In genomic region chr6:146578054-146578453, GRCh38 we compare ENCODE assay signal across 1 cellular context.
A peak's percentile ranks its signal among the peaks of the same experiment; 100 is the strongest.
TF ChIP-seq lines count a peak whose summit lies in the region.

No MANE protein-coding gene starts in this region.

TF ChIP-seq in endothelial cell of umbilical vein, 7 proteins besides CTCF, POLR2A, EP300 and RAD21:
- TF ChIP-seq EZH2 (IDR thresholded peaks at IDR 0.05; ENCODE audit: borderline replicate concordance, low read depth, low read length, severe bottlenecking) (no peak), FOS (IDR thresholded peaks at IDR 0.05; ENCODE audit: borderline replicate concordance, insufficient read depth, low read length) (peak; percentile 30)
